Comparison of ENCODE assay signal across 24 cellular contexts in the genomic region with DNA sequence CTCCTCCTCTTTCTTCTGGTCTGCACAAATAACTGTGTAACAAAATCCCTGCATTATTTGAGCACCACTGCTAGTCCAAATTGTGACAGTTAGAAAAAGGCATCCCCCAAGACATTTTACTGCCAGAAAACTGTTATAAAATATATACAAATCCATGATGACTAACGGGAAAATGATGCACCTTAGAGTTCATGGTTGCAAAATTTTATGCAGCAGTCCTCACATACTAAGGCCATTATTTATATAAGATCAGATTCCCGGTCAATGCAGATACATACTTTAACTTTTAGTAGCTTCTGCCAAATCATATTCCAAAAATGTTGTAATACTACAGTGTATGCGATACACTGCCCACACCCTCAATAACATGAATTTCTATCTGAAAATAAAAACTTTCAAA.
DNase-seq lines count a peak whose midpoint lies in the region; ATAC-seq and TF ChIP-seq lines count a peak whose summit lies in the region.
"Had no signal": no experiment of that assay in that cellular context is flagged by ENCODE, and none has a peak within 500 bp of the region (broad histone marks: within the 10 kb centered on the region; RNA-seq: fewer than 3 reads in every experiment).

No MANE protein-coding gene starts in this region.

- peak overlapping the region in 1 of 2 donors; percentile 28 for H3K27ac Mint-ChIP-seq in stimulated activated naive CD8-positive, alpha-beta T cell treated with anti-CD3 and anti-CD28 coated beads, Interleukin-15, amount 100 ng/mL, for 72 hours
- H3K27ac Mint-ChIP-seq: activated T-helper 2 cell treated with anti-CD3 and anti-CD28 coated beads, Interferon-gamma antibody, Interleukin-2, Interleukin-4, amounts not matched to agents 10 μg/mL and 5 μg/mL and 100 μg/mL, durations not matched to agents 14 hours and 24 hours and 36 hours; CD4-positive, CD25-positive, alpha-beta regulatory T cell had no signal

- no peaks in the 10 kb centered on the region for H3K27me3 Mint-ChIP-seq in stimulated activated naive CD8-positive, alpha-beta T cell treated with anti-CD3 and anti-CD28 coated beads, Interleukin-15, amount 100 ng/mL, for 72 hours

- H3K4me2 ChIP-seq in skeletal muscle satellite cell (ENCODE audit: low read length) = peak overlapping the region; percentile 17

- no peak for TF ChIP-seq POLR2A in uterus (IDR thresholded peaks at IDR 0.05)

- no peak overlapping the region for H3K4me3 Mint-ChIP-seq in stimulated activated naive CD8-positive, alpha-beta T cell treated with anti-CD3 and anti-CD28 coated beads, Interleukin-15, amount 100 ng/mL, for 72 hours
- H3K4me3 Mint-ChIP-seq: CD4-positive, CD25-positive, alpha-beta regulatory T cell; T-cell had no signal

- H3K4me1 ChIP-seq in SJSA1 (replicated peaks) (peaks cover 58% of the 10 kb centered on the region), skeletal muscle satellite cell (ENCODE audit: control insufficient read depth, insufficient read depth, low read length) (peaks cover 60% of the 10 kb centered on the region), uterus (no peaks in the 10 kb centered on the region)
- H3K4me1 ChIP-seq: testis had no signal

- no peaks in the 10 kb centered on the region for H3K9me3 Mint-ChIP-seq in stimulated activated naive CD8-positive, alpha-beta T cell treated with anti-CD3 and anti-CD28 coated beads, Interleukin-15, amount 100 ng/mL, for 72 hours
- H3K9me3 Mint-ChIP-seq: activated T-helper 2 cell treated with anti-CD3 and anti-CD28 coated beads, Interferon-gamma antibody, Interleukin-2, Interleukin-4, amounts not matched to agents 10 μg/mL and 5 μg/mL and 100 μg/mL, durations not matched to agents 14 hours and 24 hours and 36 hours; T-cell had no signal

- H3K4me1 Mint-ChIP-seq in stimulated activated naive CD8-positive, alpha-beta T cell treated with anti-CD3 and anti-CD28 coated beads, Interleukin-15, amount 100 ng/mL, for 72 hours = no peaks in the 10 kb centered on the region
- H3K4me1 Mint-ChIP-seq: CD4-positive, CD25-positive, alpha-beta regulatory T cell; T-cell had no signal

- no peak for ATAC-seq in stimulated activated naive CD8-positive, alpha-beta T cell treated with anti-CD3 and anti-CD28 coated beads, Interleukin-15, amount 100 ng/mL, for 72 hours
- ATAC-seq: K562, left cardiac atrium, mucosa of descending colon, sciatic nerve, T-cell had no signal

- intact Hi-C loops in uterus (cut with DNase I; ENCODE audit: low total_unique reads) = no loop called here

- H3K27ac ChIP-seq in SJSA1 = peak overlapping the region; percentile 73
- no peak overlapping the region for H3K27ac ChIP-seq in uterus
- H3K27ac ChIP-seq: testis, VCaP had no signal

- peak overlapping the region; percentile 23 for H3K9ac ChIP-seq in skeletal muscle satellite cell (ENCODE audit: low read depth, low read length)

- no peak overlapping the region for H3K4me3 ChIP-seq in SJSA1
- H3K4me3 ChIP-seq in skeletal muscle satellite cell (ENCODE audit: low read length) = no peak overlapping the region
- no peak overlapping the region for H3K4me3 ChIP-seq in uterus
- H3K4me3 ChIP-seq: K562, mucosa of descending colon, testis had no signal

- H3K36me3 ChIP-seq in SJSA1 = no peaks in the 10 kb centered on the region
- H3K36me3 ChIP-seq in skeletal muscle satellite cell (ENCODE audit: insufficient read depth, low read length) = no peaks in the 10 kb centered on the region
- no peaks in the 10 kb centered on the region for H3K36me3 ChIP-seq in uterus

- H3K27me3 ChIP-seq in SJSA1 (replicated peaks) (no peaks in the 10 kb centered on the region), skeletal muscle satellite cell (ENCODE audit: control insufficient read depth, insufficient read depth, low read length) (no peaks in the 10 kb centered on the region), uterus (no peaks in the 10 kb centered on the region)
- H3K27me3 ChIP-seq: testis had no signal

- no peak for TF ChIP-seq CTCF in uterus (IDR thresholded peaks at IDR 0.05)

- DNase-seq in GM03348 (ENCODE audit: low spot score) (peak; percentile 47), SJSA1 (ENCODE audit: low read depth in 1 of 2, low spot score in 2 of 2) (peak in 1 of 2 experiments; percentile 86), fibroblast of gingiva (ENCODE audit: low read depth) (peak; percentile 96), uterus (no peak), NCI-H2081 treated with DMSO at 0.1 percent for 48 hours (lab: John Stamatoyannopoulos, UW) (no peak)
- DNase-seq in stimulated activated naive CD8-positive, alpha-beta T cell treated with anti-CD3 and anti-CD28 coated beads, Interleukin-15, amount 100 ng/mL, for 72 hours = no peak
- DNase-seq: amygdala; CD4-positive, CD25-positive, alpha-beta regulatory T cell; erythroblast; left cardiac atrium; mucosa of descending colon; NCI-H1092 treated with DMSO at 0.1 percent for 48 hours; NCI-H2171 treated with DMSO at 0.1 percent for 48 hours; occipital lobe; RPMI8226; stimulated activated CD4-positive, alpha-beta T cell treated with anti-CD3 and anti-CD28 coated beads, Interleukin-4, amount 100 ng/mL, for 1 hour; stimulated activated CD8-positive, alpha-beta memory T cell treated with anti-CD3 and anti-CD28 coated beads, Interleukin-4, amount 100 ng/mL, for 48 hours; T-cell; testis had no signal

- no peaks in the 10 kb centered on the region for H3K9me3 ChIP-seq in SJSA1 (replicated peaks)
- no peaks in the 10 kb centered on the region for H3K9me3 ChIP-seq in skeletal muscle satellite cell (replicated peaks; ENCODE audit: low read length)
- H3K9me3 ChIP-seq in uterus = no peaks in the 10 kb centered on the region
- H3K9me3 ChIP-seq: mucosa of descending colon, testis had no signal

Comparison
In these comparisons a context has a peak if more than half of its experiments do, and no peak if none do; other contexts are left out.
1. DNase-seq: peak in GM03348 (single experiment) and fibroblast of gingiva (single experiment); none in uterus (0 of 2), NCI-H2081 treated with DMSO at 0.1 percent for 48 hours (single experiment) and stimulated activated naive CD8-positive, alpha-beta T cell treated with anti-CD3 and anti-CD28 coated beads, Interleukin-15, amount 100 ng/mL, for 72 hours (0 of 2).